1 cellular context compared by ENCODE assay signal in the genomic region with DNA sequence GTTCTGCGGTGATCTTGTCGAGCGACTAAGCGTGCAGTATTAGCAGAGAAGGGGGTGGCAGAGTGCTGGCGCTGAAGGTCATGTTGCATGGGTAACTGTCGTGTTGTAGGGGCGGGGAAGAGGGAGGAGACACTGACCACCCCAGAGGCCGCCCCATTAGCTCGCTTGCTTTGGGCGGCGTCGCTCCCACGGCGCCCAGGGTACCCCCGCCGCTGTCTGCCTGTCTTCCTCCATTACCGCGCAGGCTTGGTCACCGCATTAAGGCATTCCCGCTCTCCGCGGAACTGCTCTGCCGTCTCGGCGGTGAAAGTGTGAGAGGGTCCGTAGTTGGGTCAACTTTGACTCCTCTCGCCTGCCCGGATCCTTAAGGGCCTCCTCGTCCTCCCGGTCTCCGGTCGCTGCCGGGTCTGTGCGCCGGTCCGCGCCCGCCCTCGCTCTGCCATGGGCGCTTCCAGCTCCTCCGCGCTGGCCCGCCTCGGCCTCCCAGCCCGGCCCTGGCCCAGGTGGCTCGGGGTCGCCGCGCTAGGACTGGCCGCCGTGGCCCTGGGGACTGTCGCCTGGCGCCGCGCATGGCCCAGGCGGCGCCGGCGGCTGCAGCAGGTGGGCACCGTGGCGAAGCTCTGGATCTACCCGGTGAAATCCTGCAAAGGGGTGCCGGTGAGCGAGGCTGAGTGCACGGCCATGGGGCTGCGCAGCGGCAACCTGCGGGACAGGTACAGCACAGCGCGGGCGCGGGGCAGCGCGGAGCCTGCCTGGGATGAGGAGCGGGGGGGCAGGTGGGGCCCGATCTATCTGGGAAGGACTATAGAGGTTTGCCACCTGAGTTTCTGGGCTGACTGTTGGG.
TF ChIP-seq lines count a peak whose summit lies in the region.

MTARC2 (plus strand) TSS at position 232 of the 844 bp plus-strand sequence; CDS start at position 442, 210 bp downstream.

TF ChIP-seq in HepG2, 621 proteins besides CTCF, POLR2A, EP300 and RAD21 (continued from another document and continues in another):
- no peak for TF ChIP-seq ZNF609 (CRISPR knock-in tag; IDR thresholded peaks at IDR 0.05; ENCODE audit: borderline replicate concordance)
- no peak for TF ChIP-seq ELF4 (CRISPR knock-in tag; IDR thresholded peaks at IDR 0.05; ENCODE audit: borderline replicate concordance)
- peak; percentile 71; the same call in 1 of the 2 replicates for TF ChIP-seq ZNF3 (CRISPR knock-in tag; IDR thresholded peaks at IDR 0.05)
- peak; percentile 77 for TF ChIP-seq RBM39 (IDR thresholded peaks at IDR 0.05; ENCODE audit: low read depth, low read length, poor library complexity, severe bottlenecking)
- no peak for TF ChIP-seq HNRNPUL1 (IDR thresholded peaks at IDR 0.05; ENCODE audit: low read depth, low read length)
- no peak for TF ChIP-seq BRD4 (CRISPR knock-in tag; IDR thresholded peaks at IDR 0.05)
- peak; percentile 53; the same call in 1 of the 2 replicates for TF ChIP-seq SOX5 (CRISPR knock-in tag; IDR thresholded peaks at IDR 0.05; ENCODE audit: borderline replicate concordance)
- TF ChIP-seq ZNF12 (CRISPR knock-in tag; IDR thresholded peaks at IDR 0.05), result 0 out of 2 replicates have a peak, but pooled peaks have one; percentile 13
- TF ChIP-seq ZSCAN9 (CRISPR knock-in tag; IDR thresholded peaks at IDR 0.05; ENCODE audit: borderline replicate concordance), result no peak
- TF ChIP-seq, protein P1, sequence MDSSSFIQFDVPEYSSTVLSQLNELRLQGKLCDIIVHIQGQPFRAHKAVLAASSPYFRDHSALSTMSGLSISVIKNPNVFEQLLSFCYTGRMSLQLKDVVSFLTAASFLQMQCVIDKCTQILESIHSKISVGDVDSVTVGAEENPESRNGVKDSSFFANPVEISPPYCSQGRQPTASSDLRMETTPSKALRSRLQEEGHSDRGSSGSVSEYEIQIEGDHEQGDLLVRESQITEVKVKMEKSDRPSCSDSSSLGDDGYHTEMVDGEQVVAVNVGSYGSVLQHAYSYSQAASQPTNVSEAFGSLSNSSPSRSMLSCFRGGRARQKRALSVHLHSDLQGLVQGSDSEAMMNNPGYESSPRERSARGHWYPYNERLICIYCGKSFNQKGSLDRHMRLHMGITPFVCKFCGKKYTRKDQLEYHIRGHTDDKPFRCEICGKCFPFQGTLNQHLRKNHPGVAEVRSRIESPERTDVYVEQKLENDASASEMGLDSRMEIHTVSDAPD (CRISPR knock-in tag; IDR thresholded peaks at IDR 0.05), result 0 out of 2 replicates have a peak, but pooled peaks have one; percentile 28
- TF ChIP-seq ZNF253 (CRISPR knock-in tag; IDR thresholded peaks at IDR 0.05; ENCODE audit: borderline replicate concordance), result 0 out of 2 replicates have a peak, but pooled peaks have one; percentile 81
- TF ChIP-seq NR2F6 (IDR thresholded peaks at IDR 0.05), result peak; percentile 31; the same call in 1 of the 2 replicates
- peak; percentile 64 for TF ChIP-seq NR2F6 (CRISPR knock-in tag; IDR thresholded peaks at IDR 0.05)
- no peak for TF ChIP-seq HIVEP1 (CRISPR knock-in tag; IDR thresholded peaks at IDR 0.05)
- TF ChIP-seq ERF (CRISPR knock-in tag; IDR thresholded peaks at IDR 0.05), result 0 out of 2 replicates have a peak, but pooled peaks have one; percentile 65
- TF ChIP-seq TFDP2 (CRISPR knock-in tag; IDR thresholded peaks at IDR 0.05), result peak; percentile 64
- no peak for TF ChIP-seq ATF6 (CRISPR knock-in tag; conservative IDR thresholded peaks at IDR 0.05)
- TF ChIP-seq ZC3H13 (CRISPR knock-in tag; IDR thresholded peaks at IDR 0.05), result peak; percentile 56; the same call in 1 of the 2 replicates
- 0 out of 2 replicates have a peak, but pooled peaks have one; percentile 58 for TF ChIP-seq ZNF589 (CRISPR knock-in tag; conservative IDR thresholded peaks at IDR 0.05)
- no peak for TF ChIP-seq ZNF788 (CRISPR knock-in tag; IDR thresholded peaks at IDR 0.05; ENCODE audit: borderline replicate concordance)
- no peak for TF ChIP-seq GTF3A (CRISPR knock-in tag; conservative IDR thresholded peaks at IDR 0.05)
- TF ChIP-seq ZKSCAN8 (CRISPR knock-in tag; IDR thresholded peaks at IDR 0.05; ENCODE audit: borderline replicate concordance), result 0 out of 2 replicates have a peak, but pooled peaks have one; percentile 40
- TF ChIP-seq, protein P2, sequence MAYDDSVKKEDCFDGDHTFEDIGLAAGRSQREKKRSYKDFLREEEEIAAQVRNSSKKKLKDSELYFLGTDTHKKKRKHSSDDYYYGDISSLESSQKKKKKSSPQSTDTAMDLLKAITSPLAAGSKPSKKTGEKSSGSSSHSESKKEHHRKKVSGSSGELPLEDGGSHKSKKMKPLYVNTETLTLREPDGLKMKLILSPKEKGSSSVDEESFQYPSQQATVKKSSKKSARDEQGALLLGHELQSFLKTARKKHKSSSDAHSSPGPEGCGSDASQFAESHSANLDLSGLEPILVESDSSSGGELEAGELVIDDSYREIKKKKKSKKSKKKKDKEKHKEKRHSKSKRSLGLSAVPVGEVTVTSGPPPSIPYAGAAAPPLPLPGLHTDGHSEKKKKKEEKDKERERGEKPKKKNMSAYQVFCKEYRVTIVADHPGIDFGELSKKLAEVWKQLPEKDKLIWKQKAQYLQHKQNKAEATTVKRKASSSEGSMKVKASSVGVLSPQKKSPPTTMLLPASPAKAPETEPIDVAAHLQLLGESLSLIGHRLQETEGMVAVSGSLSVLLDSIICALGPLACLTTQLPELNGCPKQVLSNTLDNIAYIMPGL (CRISPR knock-in tag; IDR thresholded peaks at IDR 0.05; ENCODE audit: borderline replicate concordance in 1 of 2, low read depth in 1 of 2), result peak; percentile 61 to 86; a peak in 3 of 4 replicates
- no peak for TF ChIP-seq PTBP1 (IDR thresholded peaks at IDR 0.05; ENCODE audit: low read depth, low read length, poor library complexity, severe bottlenecking)
- TF ChIP-seq ZNF772 (CRISPR knock-in tag; IDR thresholded peaks at IDR 0.05), result no peak
- no peak for TF ChIP-seq ZBTB8A (CRISPR knock-in tag; IDR thresholded peaks at IDR 0.05; ENCODE audit: borderline replicate concordance, low read depth)
- TF ChIP-seq, protein P3, sequence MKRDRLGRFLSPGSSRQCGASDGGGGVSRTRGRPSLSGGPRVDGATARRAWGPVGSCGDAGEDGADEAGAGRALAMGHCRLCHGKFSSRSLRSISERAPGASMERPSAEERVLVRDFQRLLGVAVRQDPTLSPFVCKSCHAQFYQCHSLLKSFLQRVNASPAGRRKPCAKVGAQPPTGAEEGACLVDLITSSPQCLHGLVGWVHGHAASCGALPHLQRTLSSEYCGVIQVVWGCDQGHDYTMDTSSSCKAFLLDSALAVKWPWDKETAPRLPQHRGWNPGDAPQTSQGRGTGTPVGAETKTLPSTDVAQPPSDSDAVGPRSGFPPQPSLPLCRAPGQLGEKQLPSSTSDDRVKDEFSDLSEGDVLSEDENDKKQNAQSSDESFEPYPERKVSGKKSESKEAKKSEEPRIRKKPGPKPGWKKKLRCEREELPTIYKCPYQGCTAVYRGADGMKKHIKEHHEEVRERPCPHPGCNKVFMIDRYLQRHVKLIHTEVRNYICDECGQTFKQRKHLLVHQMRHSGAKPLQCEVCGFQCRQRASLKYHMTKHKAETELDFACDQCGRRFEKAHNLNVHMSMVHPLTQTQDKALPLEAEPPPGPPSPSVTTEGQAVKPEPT (CRISPR knock-in tag; IDR thresholded peaks at IDR 0.05; ENCODE audit: low read depth), result peak; percentile 52; the same call in 1 of the 2 replicates
- TF ChIP-seq CBX5 (CRISPR knock-in tag; IDR thresholded peaks at IDR 0.05; ENCODE audit: borderline replicate concordance), result peak; percentile 42; the same call in 1 of the 2 replicates
- peak; percentile 51; the same call in 1 of the 2 replicates for TF ChIP-seq MED1 (CRISPR knock-in tag; IDR thresholded peaks at IDR 0.05)
- no peak for TF ChIP-seq SIX1 (CRISPR knock-in tag; IDR thresholded peaks at IDR 0.05; ENCODE audit: borderline replicate concordance)
- TF ChIP-seq E2F1 (CRISPR knock-in tag; IDR thresholded peaks at IDR 0.05), result peak; percentile 63; the same call in 1 of the 2 replicates
- no peak for TF ChIP-seq ZUFSP (CRISPR knock-in tag; IDR thresholded peaks at IDR 0.05; ENCODE audit: borderline replicate concordance)
- TF ChIP-seq ZNF615 (CRISPR knock-in tag; IDR thresholded peaks at IDR 0.05; ENCODE audit: borderline replicate concordance), result no peak
- TF ChIP-seq, protein P4, sequence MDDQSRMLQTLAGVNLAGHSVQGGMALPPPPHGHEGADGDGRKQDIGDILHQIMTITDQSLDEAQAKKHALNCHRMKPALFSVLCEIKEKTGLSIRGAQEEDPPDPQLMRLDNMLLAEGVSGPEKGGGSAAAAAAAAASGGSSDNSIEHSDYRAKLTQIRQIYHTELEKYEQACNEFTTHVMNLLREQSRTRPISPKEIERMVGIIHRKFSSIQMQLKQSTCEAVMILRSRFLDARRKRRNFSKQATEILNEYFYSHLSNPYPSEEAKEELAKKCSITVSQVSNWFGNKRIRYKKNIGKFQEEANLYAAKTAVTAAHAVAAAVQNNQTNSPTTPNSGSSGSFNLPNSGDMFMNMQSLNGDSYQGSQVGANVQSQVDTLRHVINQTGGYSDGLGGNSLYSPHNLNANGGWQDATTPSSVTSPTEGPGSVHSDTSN (CRISPR knock-in tag; IDR thresholded peaks at IDR 0.05; ENCODE audit: borderline replicate concordance), result no peak
- peak; percentile 68; the same call in 1 of the 2 replicates for TF ChIP-seq MYC (CRISPR knock-in tag; IDR thresholded peaks at IDR 0.05; ENCODE audit: borderline replicate concordance)
- peak; percentile 67; the same call in 1 of the 2 replicates for TF ChIP-seq AKAP8 (CRISPR knock-in tag; IDR thresholded peaks at IDR 0.05)
